ENCODE assay signal across 11 cellular contexts in the genomic region with DNA sequence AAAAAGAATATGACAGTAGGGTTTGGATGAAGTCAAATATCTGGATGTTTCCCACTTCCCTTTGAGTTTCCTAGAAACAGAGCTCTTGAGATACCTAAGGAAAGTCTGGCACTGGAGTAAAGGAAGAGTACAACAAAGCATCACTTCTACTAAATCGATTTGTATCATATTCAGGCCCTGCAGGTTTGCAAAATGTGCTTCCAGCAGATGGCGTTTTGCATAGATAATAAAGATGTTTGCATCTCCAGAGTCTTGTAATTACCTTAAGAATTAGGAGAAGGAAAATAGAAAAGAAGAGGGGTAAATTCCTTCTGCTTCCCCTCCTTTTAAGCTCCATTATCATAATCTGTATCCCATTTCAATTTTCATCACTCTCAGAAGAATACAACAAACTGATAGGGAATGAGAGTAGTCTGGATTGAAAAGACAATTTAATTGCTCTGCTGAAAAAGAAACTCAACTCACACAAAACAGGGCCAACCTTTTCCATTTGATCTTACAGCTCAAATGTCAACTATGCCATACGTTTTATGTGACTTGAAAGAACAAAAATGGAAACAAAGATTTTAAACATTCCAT.
DNase-seq lines count a peak whose midpoint lies in the region; ATAC-seq and TF ChIP-seq lines count a peak whose summit lies in the region.
"Had no signal": no experiment of that assay in that cellular context is flagged by ENCODE, and none has a peak within 500 bp of the region (broad histone marks: within the 10 kb centered on the region; RNA-seq: fewer than 3 reads in every experiment).

No MANE protein-coding gene starts in this region.

- H3K36me3 ChIP-seq in smooth muscle cell (ENCODE audit: low read depth): no peaks in the 10 kb centered on the region

- in situ Hi-C loops in SK-MEL-5 (cut with HindIII; ENCODE audit: low pct_unique_long_range_greater_than_20kb, low sequenced_read_pairs): no loop called here

- no peak overlapping the region for H3K4me2 ChIP-seq in smooth muscle cell

- no peaks in the 10 kb centered on the region for H3K4me1 ChIP-seq in foreskin keratinocyte
- H3K4me1 ChIP-seq in smooth muscle cell (ENCODE audit: low read depth): no peaks in the 10 kb centered on the region

- no peaks in the 10 kb centered on the region for H3K9me3 ChIP-seq in smooth muscle cell (replicated peaks; ENCODE audit: low read depth)

- TF ChIP-seq CTCF in foreskin keratinocyte (conservative IDR thresholded peaks at IDR 0.05) (peak; percentile 54), smooth muscle cell (IDR thresholded peaks at IDR 0.05; ENCODE audit: borderline replicate concordance, insufficient read depth, poor library complexity, severe bottlenecking) (peak; percentile 41), mesothelial cell of epicardium (IDR thresholded peaks at IDR 0.05; ENCODE audit: unreplicated experiment) (no peak)

- DNase-seq in NCI-H82 (lab: John Stamatoyannopoulos, UW) (peak; percentile 36), NCI-H82 treated with DMSO at 0.1 percent for 48 hours (lab: John Stamatoyannopoulos, UW; ENCODE audit: unreplicated experiment) (no peak), SK-MEL-5 (ENCODE audit: low read depth, low spot score) (peak; percentile 27), foreskin keratinocyte (no peak), smooth muscle cell (lab: John Stamatoyannopoulos, UW; ENCODE audit: unreplicated experiment) (no peak), mesothelial cell of epicardium (ENCODE audit: low spot score in 2 of 2, unreplicated experiment in 2 of 2) (no peak), AML-193 (lab: John Stamatoyannopoulos, UW) (no peak)
- no peak for DNase-seq in activated CD4-positive, alpha-beta T cell treated with anti-CD3 and anti-CD28 coated beads, Interleukin-2, amount 10 ng/mL, durations not matched to agents 7 days and 5 days
- DNase-seq: natural killer cell, NCI-H187 treated with DMSO at 0.1 percent for 48 hours had no signal

- no peaks in the 10 kb centered on the region for H3K27me3 Mint-ChIP-seq in activated CD4-positive, alpha-beta T cell treated with anti-CD3 and anti-CD28 coated beads, Interleukin-2, amount 10 ng/mL, durations not matched to agents 7 days and 5 days
- no peaks in the 10 kb centered on the region for H3K27me3 Mint-ChIP-seq in mesothelial cell of epicardium (ENCODE audit: low read depth)
- H3K27me3 Mint-ChIP-seq: activated T-helper 17 cell treated with anti-CD3 and anti-CD28 coated beads, Interleukin-2, amount 50 U/mL, for 72 hours had no signal

- no peaks in the 10 kb centered on the region for H3K36me3 Mint-ChIP-seq in activated CD4-positive, alpha-beta T cell treated with anti-CD3 and anti-CD28 coated beads, Interleukin-2, amount 10 ng/mL, durations not matched to agents 7 days and 5 days (ENCODE audit: low read depth)
- no peaks in the 10 kb centered on the region for H3K36me3 Mint-ChIP-seq in mesothelial cell of epicardium
- H3K36me3 Mint-ChIP-seq: natural killer cell had no signal

- no peaks in the 10 kb centered on the region for H3K79me2 ChIP-seq in smooth muscle cell (ENCODE audit: low read depth)

- H3K27ac ChIP-seq in foreskin keratinocyte (no peak overlapping the region), smooth muscle cell (ENCODE audit: low read depth) (no peak overlapping the region)

- no peak overlapping the region for H3K4me3 Mint-ChIP-seq in activated CD4-positive, alpha-beta T cell treated with anti-CD3 and anti-CD28 coated beads, Interleukin-2, amount 10 ng/mL, durations not matched to agents 7 days and 5 days
- no peak overlapping the region for H3K4me3 Mint-ChIP-seq in mesothelial cell of epicardium
- H3K4me3 Mint-ChIP-seq: activated T-helper 17 cell treated with anti-CD3 and anti-CD28 coated beads, Interleukin-2, amount 50 U/mL, for 72 hours; natural killer cell had no signal

- no peaks in the 10 kb centered on the region for H3K9me3 Mint-ChIP-seq in activated CD4-positive, alpha-beta T cell treated with anti-CD3 and anti-CD28 coated beads, Interleukin-2, amount 10 ng/mL, durations not matched to agents 7 days and 5 days
- no peaks in the 10 kb centered on the region for H3K9me3 Mint-ChIP-seq in mesothelial cell of epicardium

- no peaks in the 10 kb centered on the region for H3K4me1 Mint-ChIP-seq in activated CD4-positive, alpha-beta T cell treated with anti-CD3 and anti-CD28 coated beads, Interleukin-2, amount 10 ng/mL, durations not matched to agents 7 days and 5 days
- H3K4me1 Mint-ChIP-seq in mesothelial cell of epicardium: peaks cover 6% of the 10 kb centered on the region
- H3K4me1 Mint-ChIP-seq: activated T-helper 17 cell treated with anti-CD3 and anti-CD28 coated beads, Interleukin-2, amount 50 U/mL, for 72 hours; natural killer cell had no signal

- H3K9ac ChIP-seq in smooth muscle cell (ENCODE audit: low read depth): no peak overlapping the region

- no peak overlapping the region for H3K27ac Mint-ChIP-seq in activated CD4-positive, alpha-beta T cell treated with anti-CD3 and anti-CD28 coated beads, Interleukin-2, amount 10 ng/mL, durations not matched to agents 7 days and 5 days
- H3K27ac Mint-ChIP-seq in mesothelial cell of epicardium: no peak overlapping the region
- H3K27ac Mint-ChIP-seq: activated T-helper 17 cell treated with anti-CD3 and anti-CD28 coated beads, Interleukin-2, amount 50 U/mL, for 72 hours; natural killer cell had no signal

- POLR2A ChIA-PET in activated CD4-positive, alpha-beta T cell treated with anti-CD3 and anti-CD28 coated beads, Interleukin-2, amount 10 ng/mL, durations not matched to agents 7 days and 5 days (lab: Charles Lee): no interaction called here

- no peak overlapping the region for H2AFZ ChIP-seq in smooth muscle cell (ENCODE audit: low read depth)

- CTCF ChIA-PET in activated CD4-positive, alpha-beta T cell treated with anti-CD3 and anti-CD28 coated beads, Interleukin-2, amount 10 ng/mL, durations not matched to agents 7 days and 5 days (lab: Charles Lee): no interaction called here

- H3K4me3 ChIP-seq in smooth muscle cell: no peak overlapping the region

- 41% methylated on average over 3 of the region's 3 CpGs for WGBS in smooth muscle cell (ENCODE audit: low lambda C conversion rate)

- H4K20me1 ChIP-seq in smooth muscle cell (ENCODE audit: low read depth): no peaks in the 10 kb centered on the region

- H3F3A ChIP-seq in smooth muscle cell (ENCODE audit: low read depth): no peaks in the 10 kb centered on the region

- no peak for ATAC-seq in foreskin keratinocyte
- ATAC-seq: activated T-helper 17 cell treated with anti-CD3 and anti-CD28 coated beads, Interleukin-2, amount 50 U/mL, for 72 hours; natural killer cell had no signal

- H3K27me3 ChIP-seq in foreskin keratinocyte (no peaks in the 10 kb centered on the region), smooth muscle cell (ENCODE audit: low read depth) (peaks cover 10% of the 10 kb centered on the region)

Comparison
In these comparisons a context has a peak if more than half of its experiments do, and no peak if none do; other contexts are left out.
1. DNase-seq: peak in NCI-H82 (single experiment) and SK-MEL-5 (single experiment); none in NCI-H82 treated with DMSO at 0.1 percent for 48 hours (single experiment), foreskin keratinocyte (0 of 2), smooth muscle cell (single experiment), activated CD4-positive, alpha-beta T cell treated with anti-CD3 and anti-CD28 coated beads, Interleukin-2, amount 10 ng/mL, durations not matched to agents 7 days and 5 days (single experiment), mesothelial cell of epicardium (0 of 2) and AML-193 (0 of 2).